Comparison of ENCODE assay signal across 5 cellular contexts in genomic region chr10:43426476-43426875, GRCh38. TPM values are rescaled to one million over a fixed set of nuclear protein-coding genes. Genes with fewer than 3 reads are reported as not detected.
"Had no signal": no experiment of that assay in that cellular context is flagged by ENCODE, and none has a peak within 500 bp of the region (broad histone marks: within the 10 kb centered on the region; RNA-seq: fewer than 3 reads in every experiment).

No MANE protein-coding gene starts in this region.

RNA-seq across cellular contexts. Expression of gene FXYD4, which starts 55.0 kb away (rescaled TPM):
- total RNA-seq: HepG2, HT-29, HT1080, IMR-90 had no signal
- polyA plus RNA-seq: HepG2, IgD-negative memory B cell, IMR-90 had no signal
